In genomic region chr7:148722340-148723165, GRCh38 we compare ENCODE assay signal across 9 cellular contexts. TPM values are rescaled to one million over a fixed set of nuclear protein-coding genes. Genes with fewer than 3 reads are reported as not detected.
DNase-seq lines count a peak whose midpoint lies in the region; FAIRE-seq and TF ChIP-seq lines count a peak whose summit lies in the region.
"Had no signal": no experiment of that assay in that cellular context is flagged by ENCODE, and none has a peak within 500 bp of the region (broad histone marks: within the 10 kb centered on the region; RNA-seq: fewer than 3 reads in every experiment).

No MANE protein-coding gene starts in this region.

- intact Hi-C loops in esophagus squamous epithelium (cut with DNase I), result no loop called here

- H3K4me1 ChIP-seq in astrocyte (ENCODE audit: insufficient read depth, low read length), result no peaks in the 10 kb centered on the region
- H3K4me1 ChIP-seq in esophagus squamous epithelium, result peaks cover 5 to 87% (median 15%) of the 10 kb centered on the region in 3 donors

- H3K27me3 Mint-ChIP-seq in astrocyte (ENCODE audit: low read depth, unreplicated experiment), result no peaks in the 10 kb centered on the region
- no peaks in the 10 kb centered on the region for H3K27me3 Mint-ChIP-seq in nephron progenitor cell (ENCODE audit: low read depth, poor library complexity)

- H3K9me3 ChIP-seq in astrocyte (ENCODE audit: insufficient read depth, low read depth, low read length), result no peaks in the 10 kb centered on the region
- no peaks in the 10 kb centered on the region for H3K9me3 ChIP-seq in esophagus squamous epithelium

- no peak overlapping the region for H3K4me2 ChIP-seq in astrocyte (ENCODE audit: low read length)
- H3K4me2 ChIP-seq: hepatocyte had no signal

- peaks cover 2% of the 10 kb centered on the region for H3K36me3 Mint-ChIP-seq in astrocyte (ENCODE audit: low read depth, unreplicated experiment)
- peaks cover 41% of the 10 kb centered on the region for H3K36me3 Mint-ChIP-seq in nephron progenitor cell (ENCODE audit: low read depth)

- no peak for FAIRE-seq in astrocyte (lab: Jason Lieb, UNC)

- H3K4me3 Mint-ChIP-seq in astrocyte (ENCODE audit: unreplicated experiment) (no peak overlapping the region), nephron progenitor cell (no peak overlapping the region)

- H3K27me3 ChIP-seq in astrocyte (ENCODE audit: insufficient read depth, low read length) (no peaks in the 10 kb centered on the region), esophagus squamous epithelium (no peaks in the 10 kb centered on the region)
- H3K27me3 ChIP-seq: hepatocyte had no signal

- no peaks in the 10 kb centered on the region for H3K9me3 Mint-ChIP-seq in astrocyte (ENCODE audit: unreplicated experiment)
- H3K9me3 Mint-ChIP-seq in nephron progenitor cell, result peaks cover 7% of the 10 kb centered on the region

- H3K27ac ChIP-seq in astrocyte (ENCODE audit: low read depth, low read length) (no peak overlapping the region), esophagus squamous epithelium (no peak overlapping the region)
- H3K27ac ChIP-seq: hepatocyte had no signal

- H3K4me3 ChIP-seq in astrocyte (ENCODE audit: insufficient read depth, low read depth, low read length) (no peak overlapping the region), esophagus squamous epithelium (no peak overlapping the region)
- H3K4me3 ChIP-seq: hepatocyte had no signal

- no peak for TF ChIP-seq EP300 in Ishikawa (IDR thresholded peaks at IDR 0.05; ENCODE audit: borderline replicate concordance)

- no peak for TF ChIP-seq RAD21 in Ishikawa (IDR thresholded peaks at IDR 0.05; ENCODE audit: low read depth)

- DNase-seq in COR-L47 (lab: John Stamatoyannopoulos, UW) (peak; percentile 44), astrocyte (ENCODE audit: low read depth) (peak; percentile 23), nephron progenitor cell (no peak), middle frontal gyrus (ENCODE audit: extremely low spot score, low spot score) (no peak), NCI-H2107 treated with DMSO at 0.1 percent for 48 hours (lab: John Stamatoyannopoulos, UW; ENCODE audit: unreplicated experiment) (no peak), esophagus squamous epithelium (lab: John Stamatoyannopoulos, UW) (no peak)
- DNase-seq: NCI-H510A treated with DMSO at 0.1 percent for 48 hours had no signal

- H3K4me1 Mint-ChIP-seq in astrocyte (ENCODE audit: low read depth, unreplicated experiment) (peaks cover 26% of the 10 kb centered on the region), nephron progenitor cell (peaks cover 35% of the 10 kb centered on the region)

- WGBS in esophagus squamous epithelium, 2 donors, result 72 to 80% methylated on average over 8 of the region's 8 CpGs

- no peak for TF ChIP-seq CTCF in astrocyte (IDR thresholded peaks at IDR 0.05; ENCODE audit: insufficient read depth, low read depth, low read length)
- TF ChIP-seq CTCF in nephron progenitor cell (IDR thresholded peaks at IDR 0.05), result no peak
- no peak for TF ChIP-seq CTCF in esophagus squamous epithelium (IDR thresholded peaks at IDR 0.05)

- TF ChIP-seq POLR2A in esophagus squamous epithelium (IDR thresholded peaks at IDR 0.05), result no peak

- peaks cover 97% of the 10 kb centered on the region for H4K20me1 ChIP-seq in astrocyte (ENCODE audit: insufficient read depth, low read length)

- H3K36me3 ChIP-seq in astrocyte (ENCODE audit: insufficient read depth, low read length) (no peaks in the 10 kb centered on the region), esophagus squamous epithelium (no peaks in the 10 kb centered on the region)

- H3K79me2 ChIP-seq in astrocyte (ENCODE audit: insufficient read depth, low read length), result peaks cover 98% of the 10 kb centered on the region

- H3K27ac Mint-ChIP-seq in astrocyte (ENCODE audit: unreplicated experiment) (no peak overlapping the region), nephron progenitor cell (peak overlapping the region; percentile 70)

- H2AFZ ChIP-seq in astrocyte (ENCODE audit: low read depth, low read length), result no peak overlapping the region
- H2AFZ ChIP-seq: hepatocyte had no signal

- no peak overlapping the region for H3K9ac ChIP-seq in astrocyte (ENCODE audit: low read length)

TF ChIP-seq in Ishikawa, 13 proteins besides CTCF, POLR2A, EP300 and RAD21:
- 0 out of 2 replicates have a peak, but pooled peaks have one; percentile 10 for TF ChIP-seq TEAD4 (IDR thresholded peaks at IDR 0.05)
- peak; percentile 59; the same call in 1 of the 2 replicates for TF ChIP-seq MAX (IDR thresholded peaks at IDR 0.05)
- TF ChIP-seq TCF12 (IDR thresholded peaks at IDR 0.05; ENCODE audit: low read depth), result no peak
- TF ChIP-seq USF1 (IDR thresholded peaks at IDR 0.05), result no peak
- peak; percentile 63 for TF ChIP-seq NFIC (IDR thresholded peaks at IDR 0.05)
- TF ChIP-seq CEBPB (IDR thresholded peaks at IDR 0.05), result peak; percentile 41; the same call in 1 of the 2 replicates
- no peak for TF ChIP-seq TAF1 (IDR thresholded peaks at IDR 0.05; ENCODE audit: low read depth)

RNA-seq across cellular contexts. Expression of gene CUL1, which starts 23.9 kb away (rescaled TPM):
- total RNA-seq in astrocyte (56.3 and 60.2 TPM in 2 replicates), esophagus squamous epithelium (10 to 100 TPM; 24.5 to 56.6 (median 45.9) TPM)

Comparison
In these comparisons a context has a peak if more than half of its experiments do, and no peak if none do; other contexts are left out.
1. DNase-seq: peak in COR-L47 (single experiment) and astrocyte (single experiment); none in nephron progenitor cell (single experiment), middle frontal gyrus (single experiment), NCI-H2107 treated with DMSO at 0.1 percent for 48 hours (single experiment) and esophagus squamous epithelium (single experiment).